Comparison of ENCODE assay signal across 20 cellular contexts in genomic region chr5:137212471-137212870, GRCh38.
"Had no signal": no experiment of that assay in that cellular context is flagged by ENCODE, and none has a peak within 500 bp of the region (broad histone marks: within the 10 kb centered on the region; RNA-seq: fewer than 3 reads in every experiment).

No MANE protein-coding gene starts in this region.

- ATAC-seq: effector memory CD8-positive, alpha-beta T cell; gastrocnemius medialis; left cardiac atrium; left lung; left ventricle myocardium superior; lower lobe of right lung; mucosa of descending colon had no signal

- H3K36me3 ChIP-seq: esophagus muscularis mucosa, gastrocnemius medialis, heart right ventricle, left lung, lower lobe of right lung had no signal

- H3K9me3 ChIP-seq: esophagus muscularis mucosa, gastrocnemius medialis, heart right ventricle, left lung, lower lobe of right lung, mucosa of descending colon had no signal

- H3K4me3 Mint-ChIP-seq: effector memory CD8-positive, alpha-beta T cell; mesothelial cell of epicardium; naive B cell had no signal

- H3K36me3 Mint-ChIP-seq: mesothelial cell of epicardium, naive B cell had no signal

- H3K9me3 Mint-ChIP-seq: effector memory CD8-positive, alpha-beta T cell; mesothelial cell of epicardium had no signal

- H3K4me3 ChIP-seq: coronary artery, esophagus muscularis mucosa, gastrocnemius medialis, heart right ventricle, left lung, lower lobe of right lung, mucosa of descending colon had no signal

- H3K27me3 ChIP-seq: esophagus muscularis mucosa, gastrocnemius medialis, heart right ventricle had no signal

- H3K27ac ChIP-seq: coronary artery, esophagus muscularis mucosa, gastrocnemius medialis, heart right ventricle, left lung, lower lobe of right lung had no signal

- H3K4me1 ChIP-seq: left lung, lower lobe of right lung had no signal

- H3K27ac Mint-ChIP-seq: effector memory CD8-positive, alpha-beta T cell; mesothelial cell of epicardium; naive B cell had no signal

- DNase-seq: dermis blood vessel endothelial cell; effector CD8-positive, alpha-beta T cell; effector memory CD8-positive, alpha-beta T cell; foreskin fibroblast; foreskin melanocyte; gastrocnemius medialis; glutamatergic neuron; head of caudate nucleus; heart right ventricle; hippocampal formation; left cardiac atrium; left lung; left ventricle myocardium superior; lower lobe of right lung; mesenchymal stem cell; mucosa of descending colon; naive B cell had no signal

- H3K4me1 Mint-ChIP-seq: naive B cell had no signal
